In the genomic region with DNA sequence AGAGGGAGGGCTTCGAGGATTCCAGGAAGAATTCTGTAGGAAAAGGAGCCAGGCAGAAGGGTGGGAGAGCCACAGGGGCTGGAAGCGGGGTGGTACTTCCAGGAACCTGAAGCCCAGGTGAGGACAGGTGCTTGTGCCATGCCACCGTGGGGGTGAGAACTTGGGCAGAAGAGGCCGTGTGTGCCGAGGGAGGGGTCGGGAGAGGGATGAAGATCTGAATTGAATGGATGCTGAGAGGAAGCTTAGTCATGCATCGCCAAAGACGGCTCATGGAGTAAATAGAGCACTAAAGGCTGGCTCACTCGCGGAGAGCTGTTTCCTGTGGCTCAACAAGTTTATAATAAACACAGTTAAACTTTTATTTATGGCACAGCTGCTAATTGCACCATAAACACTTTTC, we compare ENCODE assay signal across 21 cellular contexts. TPM values are rescaled to one million over a fixed set of nuclear protein-coding genes. Genes with fewer than 3 reads are reported as not detected.
DNase-seq lines count a peak whose midpoint lies in the region; ATAC-seq and TF ChIP-seq lines count a peak whose summit lies in the region.
"Had no signal": no experiment of that assay in that cellular context is flagged by ENCODE, and none has a peak within 500 bp of the region (broad histone marks: within the 10 kb centered on the region; RNA-seq: fewer than 3 reads in every experiment).

No MANE protein-coding gene starts in this region.

- WGBS in spleen, 5 donors, result 28 to 32% (median 30%) methylated on average over 10 of the region's 10 CpGs

- no peak overlapping the region for H3K27ac Mint-ChIP-seq in activated naive CD4-positive, alpha-beta T cell treated with anti-CD3 and anti-CD28 coated beads for 36 hours
- H3K27ac Mint-ChIP-seq in WTC11, result no peak overlapping the region
- H3K27ac Mint-ChIP-seq: immature natural killer cell, T-helper 17 cell, type B pancreatic cell had no signal

- H3K4me1 ChIP-seq in spleen, result no peaks in the 10 kb centered on the region

- peaks cover 0 to 51% (median 4%) of the 10 kb centered on the region in 7 donors for H3K27me3 ChIP-seq in spleen (replicated peaks in 1 of 7)
- H3K27me3 ChIP-seq: MG63 had no signal

- CTCF ChIA-PET in activated naive CD4-positive, alpha-beta T cell treated with anti-CD3 and anti-CD28 coated beads for 36 hours (lab: Charles Lee), result interaction anchor here (0.6 kb wide), 1 partner anchor 1227 kb away, joined by 3 read pairs; no protein-coding TSS in a partner anchor
- CTCF ChIA-PET in WTC11 (lab: Charles Lee), result interaction anchor here (0.7 to 1.3 kb wide), 4 partner anchors 15 to 261 kb away, joined by 3 to 4 read pairs (median 4); no protein-coding TSS in a partner anchor

- no peak overlapping the region for H3K4me3 Mint-ChIP-seq in activated naive CD4-positive, alpha-beta T cell treated with anti-CD3 and anti-CD28 coated beads for 36 hours
- no peak overlapping the region for H3K4me3 Mint-ChIP-seq in WTC11
- H3K4me3 Mint-ChIP-seq: activated T-cell treated with anti-CD3 and anti-CD28 coated beads, Interleukin-2, amount 50 U/mL, for 4 hours; immature natural killer cell; T-helper 17 cell; type B pancreatic cell had no signal

- no peaks in the 10 kb centered on the region for H3K36me3 ChIP-seq in spleen
- H3K36me3 ChIP-seq: MG63 had no signal

- no peak overlapping the region for H3K27ac ChIP-seq in spleen
- H3K27ac ChIP-seq: skin epidermis had no signal

- TF ChIP-seq CTCF in WTC11 (IDR thresholded peaks at IDR 0.05) (no peak), spleen (IDR thresholded peaks at IDR 0.05 in 8 of 11, conservative IDR thresholded peaks at IDR 0.05 in 3 of 11) (no peak)

- H3K4me1 Mint-ChIP-seq in activated naive CD4-positive, alpha-beta T cell treated with anti-CD3 and anti-CD28 coated beads for 36 hours (ENCODE audit: low read depth), result no peaks in the 10 kb centered on the region
- H3K4me1 Mint-ChIP-seq in WTC11, result 0 out of 2 replicates have a peak, but pooled peaks cover 5% of the 10 kb centered on the region
- H3K4me1 Mint-ChIP-seq: immature natural killer cell had no signal

- no peak for ATAC-seq in WTC11
- ATAC-seq: activated T-cell treated with anti-CD3 and anti-CD28 coated beads, Interleukin-2, amount 50 U/mL, for 4 hours; T-helper 17 cell had no signal

- DNase-seq in activated naive CD4-positive, alpha-beta T cell treated with anti-CD3 and anti-CD28 coated beads, Interleukin-2, amount 50 U/mL, for 16 hours, result peak; percentile 3
- no peak for DNase-seq in activated naive CD4-positive, alpha-beta T cell treated with anti-CD3 and anti-CD28 coated beads for 36 hours
- peak; percentile 26 for DNase-seq in NCI-H2029 (lab: John Stamatoyannopoulos, UW)
- peak; percentile 6 for DNase-seq in WTC11 (ENCODE audit: low spot score)
- peak; percentile 32 for DNase-seq in spleen
- DNase-seq in AG08396 (ENCODE audit: low spot score), result no peak
- DNase-seq in putamen (ENCODE audit: low spot score), result no peak
- DNase-seq in activated CD4-positive, alpha-beta T cell treated with anti-CD3 and anti-CD28 coated beads, Interleukin-2, amount 50 U/mL, for 48 hours, result no peak
- DNase-seq: activated CD4-positive, alpha-beta T cell treated with anti-CD3 and anti-CD28 coated beads for 4 hours; activated T-cell treated with anti-CD3 and anti-CD28 coated beads, Interleukin-2, amount 50 U/mL, for 4 hours; cerebellar nuclear complex; immature natural killer cell; MG63; occipital lobe; RPMI8226; stimulated activated naive CD4-positive, alpha-beta T cell had no signal

- peaks cover 2% of the 10 kb centered on the region for H3K36me3 Mint-ChIP-seq in activated naive CD4-positive, alpha-beta T cell treated with anti-CD3 and anti-CD28 coated beads for 36 hours (ENCODE audit: low read depth)
- H3K36me3 Mint-ChIP-seq in WTC11, result peaks cover 21% of the 10 kb centered on the region
- H3K36me3 Mint-ChIP-seq: type B pancreatic cell had no signal

- TF ChIP-seq POLR2A in spleen (IDR thresholded peaks at IDR 0.05), result no peak

- intact Hi-C loops in activated naive CD4-positive, alpha-beta T cell treated with anti-CD3 and anti-CD28 coated beads for 36 hours (cut with micrococcal nuclease), result no loop called here
- intact Hi-C loops in spleen (cut with DNase I; ENCODE audit: low total_unique reads), result no loop called here

- H3K9me3 ChIP-seq in spleen, result peaks cover 0 to 22% (median 13%) of the 10 kb centered on the region in 8 donors

- H3K27me3 Mint-ChIP-seq in activated naive CD4-positive, alpha-beta T cell treated with anti-CD3 and anti-CD28 coated beads for 36 hours (ENCODE audit: low read depth), result no peaks in the 10 kb centered on the region
- H3K27me3 Mint-ChIP-seq in WTC11 (ENCODE audit: low read depth), result no peaks in the 10 kb centered on the region; the same call in 1 of the 2 replicates

- H3K4me3 ChIP-seq in spleen, result no peak overlapping the region
- H3K4me3 ChIP-seq: MG63, skin epidermis had no signal

- POLR2A ChIA-PET in WTC11 (lab: Charles Lee), result no interaction called here

- H3K9me3 Mint-ChIP-seq in activated naive CD4-positive, alpha-beta T cell treated with anti-CD3 and anti-CD28 coated beads for 36 hours, result peaks cover 11% of the 10 kb centered on the region
- H3K9me3 Mint-ChIP-seq in WTC11, result peaks cover 25% of the 10 kb centered on the region

TF ChIP-seq in WTC11, 78 proteins besides CTCF, POLR2A, EP300 and RAD21:
- TF ChIP-seq, protein P1, sequence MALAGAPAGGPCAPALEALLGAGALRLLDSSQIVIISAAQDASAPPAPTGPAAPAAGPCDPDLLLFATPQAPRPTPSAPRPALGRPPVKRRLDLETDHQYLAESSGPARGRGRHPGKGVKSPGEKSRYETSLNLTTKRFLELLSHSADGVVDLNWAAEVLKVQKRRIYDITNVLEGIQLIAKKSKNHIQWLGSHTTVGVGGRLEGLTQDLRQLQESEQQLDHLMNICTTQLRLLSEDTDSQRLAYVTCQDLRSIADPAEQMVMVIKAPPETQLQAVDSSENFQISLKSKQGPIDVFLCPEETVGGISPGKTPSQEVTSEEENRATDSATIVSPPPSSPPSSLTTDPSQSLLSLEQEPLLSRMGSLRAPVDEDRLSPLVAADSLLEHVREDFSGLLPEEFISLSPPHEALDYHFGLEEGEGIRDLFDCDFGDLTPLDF (CRISPR knock-in tag; IDR thresholded peaks at IDR 0.05), result no peak
- TF ChIP-seq ZNF423 (CRISPR knock-in tag; IDR thresholded peaks at IDR 0.05), result no peak
- no peak for TF ChIP-seq RELA (CRISPR knock-in tag; IDR thresholded peaks at IDR 0.05; ENCODE audit: borderline replicate concordance)
- TF ChIP-seq OVOL2 (CRISPR knock-in tag; IDR thresholded peaks at IDR 0.05; ENCODE audit: borderline replicate concordance), result no peak
- TF ChIP-seq TEAD1 (CRISPR knock-in tag; IDR thresholded peaks at IDR 0.05), result no peak
- TF ChIP-seq TP53 (CRISPR knock-in tag; IDR thresholded peaks at IDR 0.05), result no peak

RNA-seq across cellular contexts. Expression of a gene that starts 21.7 kb away (rescaled TPM):
- total RNA-seq in activated naive CD4-positive, alpha-beta T cell treated with anti-CD3 and anti-CD28 coated beads for 36 hours, result under 1 TPM; 0.05 TPM
- 1.9 to 4.3 TPM (median 2.0 TPM) in 3 replicates for total RNA-seq in WTC11 (2021)
- 1 to 10 TPM in 2 of 7 donors, under 1 TPM in 2, not detected in 3; 0.57 to 2.2 (median 0.84) TPM for total RNA-seq in spleen
- polyA plus RNA-seq in spleen, result under 1 TPM; 0.08 to 0.80 (median 0.24) TPM
- total RNA-seq: activated T-cell treated with anti-CD3 and anti-CD28 coated beads, Interleukin-2, amount 50 U/mL, for 4 hours; NCI-H460; T-helper 17 cell had no signal
- polyA plus RNA-seq: immature natural killer cell had no signal

RNA-seq across cellular contexts. Expression of a gene that starts 35.2 kb away (rescaled TPM):
- not detected for total RNA-seq in activated naive CD4-positive, alpha-beta T cell treated with anti-CD3 and anti-CD28 coated beads for 36 hours
- total RNA-seq in WTC11 (2021) (not detected in 3 replicates), spleen (under 1 TPM in 1 of 7 donors, not detected in 6; 0.26 TPM)
- polyA plus RNA-seq in spleen, result not detected
- total RNA-seq: activated T-cell treated with anti-CD3 and anti-CD28 coated beads, Interleukin-2, amount 50 U/mL, for 4 hours; NCI-H460; occipital lobe; T-helper 17 cell had no signal
- polyA plus RNA-seq: adipose tissue, immature natural killer cell had no signal

RNA-seq across cellular contexts. Expression of a gene that starts 58.3 kb away (rescaled TPM):
- total RNA-seq in activated naive CD4-positive, alpha-beta T cell treated with anti-CD3 and anti-CD28 coated beads for 36 hours, result under 1 TPM; 0.33 to 0.62 TPM
- total RNA-seq in WTC11 (2021) (0.53 to 1.7 TPM (median 0.73 TPM) in 3 replicates), spleen (under 1 TPM in 1 of 7 donors, not detected in 6; 0.66 TPM)
- under 1 TPM; 0.26 to 0.53 (median 0.48) TPM for polyA plus RNA-seq in spleen
- total RNA-seq: NCI-H460, T-helper 17 cell had no signal
- polyA plus RNA-seq: immature natural killer cell had no signal

Comparison
In these comparisons a context has a peak if more than half of its experiments do, and no peak if none do; other contexts are left out.
1. DNase-seq: peak in activated naive CD4-positive, alpha-beta T cell treated with anti-CD3 and anti-CD28 coated beads, Interleukin-2, amount 50 U/mL, for 16 hours (single experiment), NCI-H2029 (single experiment), WTC11 (single experiment) and spleen (single experiment); none in activated naive CD4-positive, alpha-beta T cell treated with anti-CD3 and anti-CD28 coated beads for 36 hours (single experiment), AG08396 (single experiment), putamen (single experiment) and activated CD4-positive, alpha-beta T cell treated with anti-CD3 and anti-CD28 coated beads, Interleukin-2, amount 50 U/mL, for 48 hours (0 of 2).